Comparison of ENCODE assay signal across 38 cellular contexts in genomic region chr1:14576155-14576554, GRCh38.
"Had no signal": no experiment of that assay in that cellular context is flagged by ENCODE, and none has a peak within 500 bp of the region (broad histone marks: within the 10 kb centered on the region; RNA-seq: fewer than 3 reads in every experiment).

No MANE protein-coding gene starts in this region.

- H3K9me3 ChIP-seq: adrenal gland, ascending aorta, body of pancreas had no signal

- H3K4me1 ChIP-seq: adrenal gland, ascending aorta, body of pancreas, breast epithelium had no signal

- H3K27ac Mint-ChIP-seq: activated naive CD4-positive, alpha-beta T cell treated with anti-CD3 and anti-CD28 coated beads for 36 hours; activated naive CD4-positive, alpha-beta T cell treated with anti-CD3 and anti-CD28 coated beads, Interleukin-2, amount 10 ng/mL, durations not matched to agents 7 days and 5 days; activated naive CD4-positive, alpha-beta T cell treated with anti-CD3 and anti-CD28 coated beads, Interleukin-2, amount 50 U/mL, for 24 hours; activated naive CD4-positive, alpha-beta T cell treated with anti-CD3 and anti-CD28 coated beads, Interleukin-2, amount 50 U/mL, for 72 hours; activated naive CD8-positive, alpha-beta T cell; activated naive CD8-positive, alpha-beta T cell treated with anti-CD3 and anti-CD28 coated beads for 36 hours; activated naive CD8-positive, alpha-beta T cell treated with anti-CD3 and anti-CD28 coated beads, Interleukin-2, amount 10 ng/mL, durations not matched to agents 7 days and 5 days; activated naive CD8-positive, alpha-beta T cell treated with anti-CD3 and anti-CD28 coated beads, Interleukin-2, amount 50 U/mL, for 24 hours; activated T-cell treated with anti-CD3 and anti-CD28 coated beads, Interleukin-2, amount 50 U/mL, for 72 hours; activated T-helper 1 cell treated with anti-CD3 and anti-CD28 coated beads, Interleukin-12 subunit alpha, Interleukin-12 subunit beta, Interleukin-2, Interleukin-4 antibody, amounts not matched to agents 30 ng/mL and 10 ng/mL and 1 ng/mL, durations not matched to agents 14 hours and 24 hours and 36 hours; activated T-helper 17 cell treated with anti-CD3 and anti-CD28 coated beads, Interleukin-2, amount 50 U/mL, for 72 hours; activated T-helper 2 cell treated with anti-CD3 and anti-CD28 coated beads, Interferon-gamma antibody, Interleukin-2, Interleukin-4, amounts not matched to agents 10 μg/mL and 5 μg/mL and 100 μg/mL, durations not matched to agents 14 hours and 24 hours and 36 hours had no signal

- H3K27me3 Mint-ChIP-seq: activated naive CD4-positive, alpha-beta T cell treated with anti-CD3 and anti-CD28 coated beads, Interleukin-2, amount 10 ng/mL, durations not matched to agents 7 days and 5 days; activated naive CD8-positive, alpha-beta T cell treated with anti-CD3 and anti-CD28 coated beads, Interleukin-2, amount 10 ng/mL, durations not matched to agents 7 days and 5 days had no signal

- H3K36me3 ChIP-seq: adrenal gland, ascending aorta, brain microvascular endothelial cell, breast epithelium, cardiac muscle cell had no signal

- H3K4me3 Mint-ChIP-seq: activated naive CD4-positive, alpha-beta T cell treated with anti-CD3 and anti-CD28 coated beads for 36 hours; activated naive CD4-positive, alpha-beta T cell treated with anti-CD3 and anti-CD28 coated beads, Interleukin-2, amount 10 ng/mL, durations not matched to agents 7 days and 5 days; activated naive CD4-positive, alpha-beta T cell treated with anti-CD3 and anti-CD28 coated beads, Interleukin-2, amount 50 U/mL, for 24 hours; activated naive CD8-positive, alpha-beta T cell; activated naive CD8-positive, alpha-beta T cell treated with anti-CD3 and anti-CD28 coated beads for 36 hours; activated naive CD8-positive, alpha-beta T cell treated with anti-CD3 and anti-CD28 coated beads, Interleukin-2, amount 10 ng/mL, durations not matched to agents 7 days and 5 days; activated naive CD8-positive, alpha-beta T cell treated with anti-CD3 and anti-CD28 coated beads, Interleukin-2, amount 50 U/mL, for 24 hours; activated T-cell treated with anti-CD3 and anti-CD28 coated beads, Interleukin-2, amount 50 U/mL, for 4 hours; activated T-cell treated with anti-CD3 and anti-CD28 coated beads, Interleukin-2, amount 50 U/mL, for 72 hours; activated T-helper 1 cell treated with anti-CD3 and anti-CD28 coated beads, Interleukin-12 subunit alpha, Interleukin-12 subunit beta, Interleukin-2, Interleukin-4 antibody, amounts not matched to agents 30 ng/mL and 10 ng/mL and 1 ng/mL, durations not matched to agents 14 hours and 24 hours and 36 hours; activated T-helper 17 cell treated with anti-CD3 and anti-CD28 coated beads, Interleukin-2, amount 50 U/mL, for 72 hours; central memory CD8-positive, alpha-beta T cell had no signal

- H3K36me3 Mint-ChIP-seq: activated naive CD4-positive, alpha-beta T cell treated with anti-CD3 and anti-CD28 coated beads, Interleukin-2, amount 10 ng/mL, durations not matched to agents 7 days and 5 days; activated naive CD4-positive, alpha-beta T cell treated with anti-CD3 and anti-CD28 coated beads, Interleukin-2, amount 50 U/mL, for 24 hours; activated naive CD8-positive, alpha-beta T cell; activated naive CD8-positive, alpha-beta T cell treated with anti-CD3 and anti-CD28 coated beads for 36 hours; activated naive CD8-positive, alpha-beta T cell treated with anti-CD3 and anti-CD28 coated beads, Interleukin-2, amount 10 ng/mL, durations not matched to agents 7 days and 5 days had no signal

- DNase-seq: activated effector memory CD4-positive, alpha-beta T cell treated with anti-CD3 and anti-CD28 coated beads, Interleukin-2, amount 50 U/mL, for 16 hours; activated effector memory CD4-positive, alpha-beta T cell treated with Interleukin-2 at 50 U/mL for 16 hours; activated gamma-delta T cell; activated gamma-delta T cell treated with Interleukin-2 at 50 U/mL for 16 hours; activated naive CD4-positive, alpha-beta T cell; activated naive CD4-positive, alpha-beta T cell treated with anti-CD3 and anti-CD28 coated beads for 36 hours; activated naive CD4-positive, alpha-beta T cell treated with anti-CD3 and anti-CD28 coated beads, Interleukin-2, amount 10 ng/mL, durations not matched to agents 7 days and 5 days; activated naive CD4-positive, alpha-beta T cell treated with anti-CD3 and anti-CD28 coated beads, Interleukin-2, amount 50 U/mL, for 16 hours; activated naive CD4-positive, alpha-beta T cell treated with Interleukin-2 at 50 U/mL for 16 hours; activated naive CD8-positive, alpha-beta T cell treated with anti-CD3 and anti-CD28 coated beads for 36 hours; activated naive CD8-positive, alpha-beta T cell treated with anti-CD3 and anti-CD28 coated beads, Interleukin-2, amount 10 ng/mL, durations not matched to agents 7 days and 5 days; activated naive CD8-positive, alpha-beta T cell treated with anti-CD3 and anti-CD28 coated beads, Interleukin-2, amount 50 U/mL, for 24 hours; activated T-cell treated with anti-CD3 and anti-CD28 coated beads, Interleukin-2, amount 50 U/mL, for 4 hours; activated T-cell treated with anti-CD3 and anti-CD28 coated beads, Interleukin-2, amount 50 U/mL, for 48 hours; activated T-cell treated with anti-CD3 and anti-CD28 coated beads, Interleukin-2, amount 50 U/mL, for 72 hours; adrenal gland; amniotic stem cell; amygdala; anterior cingulate cortex; aorta; body of pancreas; brain microvascular endothelial cell; caudate nucleus; central memory CD4-positive, alpha-beta T cell; cerebellar nuclear complex had no signal

- H3K4me1 Mint-ChIP-seq: activated naive CD4-positive, alpha-beta T cell treated with anti-CD3 and anti-CD28 coated beads, Interleukin-2, amount 10 ng/mL, durations not matched to agents 7 days and 5 days; activated naive CD4-positive, alpha-beta T cell treated with anti-CD3 and anti-CD28 coated beads, Interleukin-2, amount 50 U/mL, for 24 hours; activated naive CD8-positive, alpha-beta T cell treated with anti-CD3 and anti-CD28 coated beads for 36 hours; activated naive CD8-positive, alpha-beta T cell treated with anti-CD3 and anti-CD28 coated beads, Interleukin-2, amount 10 ng/mL, durations not matched to agents 7 days and 5 days; activated naive CD8-positive, alpha-beta T cell treated with anti-CD3 and anti-CD28 coated beads, Interleukin-2, amount 50 U/mL, for 24 hours; activated T-helper 17 cell treated with anti-CD3 and anti-CD28 coated beads, Interleukin-2, amount 50 U/mL, for 72 hours; central memory CD8-positive, alpha-beta T cell had no signal

- FAIRE-seq: astrocyte, bronchial epithelial cell, colon had no signal

- H3K4me3 ChIP-seq: adrenal gland, ascending aorta, body of pancreas, breast epithelium, cardiac muscle cell had no signal

- H3K27me3 ChIP-seq: adrenal gland, ascending aorta, body of pancreas, brain microvascular endothelial cell, breast epithelium, cardiac muscle cell had no signal

- ATAC-seq: activated naive CD4-positive, alpha-beta T cell treated with anti-CD3 and anti-CD28 coated beads, Interleukin-2, amount 50 U/mL, for 72 hours; activated naive CD8-positive, alpha-beta T cell treated with anti-CD3 and anti-CD28 coated beads, Interleukin-2, amount 50 U/mL, for 24 hours; activated T-cell treated with anti-CD3 and anti-CD28 coated beads, Interleukin-2, amount 50 U/mL, for 4 hours; activated T-cell treated with anti-CD3 and anti-CD28 coated beads, Interleukin-2, amount 50 U/mL, for 72 hours; activated T-helper 17 cell treated with anti-CD3 and anti-CD28 coated beads, Interleukin-2, amount 50 U/mL, for 72 hours; body of pancreas had no signal

- H3K27ac ChIP-seq: adrenal gland, ascending aorta, body of pancreas, brain microvascular endothelial cell, breast epithelium, cardiac muscle cell had no signal
